In genomic region chr14:64968167-64968566, GRCh38 we compare ENCODE assay signal across 24 cellular contexts. TPM values are rescaled to one million over a fixed set of nuclear protein-coding genes. Genes with fewer than 3 reads are reported as not detected.
A peak's percentile ranks its signal among the peaks of the same experiment; 100 is the strongest.
DNase-seq lines count a peak whose midpoint lies in the region; ATAC-seq and TF ChIP-seq lines count a peak whose summit lies in the region.
"Had no signal": no experiment of that assay in that cellular context is flagged by ENCODE, and none has a peak within 500 bp of the region (broad histone marks: within the 10 kb centered on the region; RNA-seq: fewer than 3 reads in every experiment).

No MANE protein-coding gene starts in this region.

- no peak for TF ChIP-seq CTCF in CD8-positive, alpha-beta T cell (IDR thresholded peaks at IDR 0.05)
- TF ChIP-seq CTCF in chondrocyte (IDR thresholded peaks at IDR 0.05) (no peak), tibial artery (IDR thresholded peaks at IDR 0.05) (no peak)

- peaks cover 25% of the 10 kb centered on the region for H3K4me1 Mint-ChIP-seq in CD8-positive, alpha-beta T cell (ENCODE audit: low read depth)
- H3K4me1 Mint-ChIP-seq in chondrocyte (ENCODE audit: low read depth): peaks cover 59% of the 10 kb centered on the region
- peaks cover 13% of the 10 kb centered on the region for H3K4me1 Mint-ChIP-seq in activated CD4-positive, alpha-beta T cell treated with anti-CD3 and anti-CD28 coated beads, Interleukin-2, amount 10 ng/mL, durations not matched to agents 7 days and 5 days
- H3K4me1 Mint-ChIP-seq: stimulated activated effector memory CD8-positive, alpha-beta T cell treated with anti-CD3 and anti-CD28 coated beads, Interleukin-12 subunit alpha, Interleukin-12 subunit beta, amount 100 ng/mL, for 72 hours had no signal

- no peaks in the 10 kb centered on the region for H3K9me3 ChIP-seq in CD8-positive, alpha-beta T cell (ENCODE audit: low read length)
- H3K9me3 ChIP-seq in Karpas-422 (ENCODE audit: low read length): no peaks in the 10 kb centered on the region
- H3K9me3 ChIP-seq in MG63: no peaks in the 10 kb centered on the region
- H3K9me3 ChIP-seq in tibial artery: no peaks in the 10 kb centered on the region
- H3K9me3 ChIP-seq: Caco-2, gastroesophageal sphincter, right atrium auricular region, thoracic aorta had no signal

- no peak for DNase-seq in CD8-positive, alpha-beta T cell
- DNase-seq in Karpas-422 (no peak), chondrocyte (ENCODE audit: low spot score) (no peak), occipital lobe (lab: John Stamatoyannopoulos, UW) (peak; percentile 44), MG63 (no peak), tibial artery (no peak)
- no peak for DNase-seq in activated CD4-positive, alpha-beta T cell treated with anti-CD3 and anti-CD28 coated beads, Interleukin-2, amount 10 ng/mL, durations not matched to agents 7 days and 5 days
- DNase-seq: activated B cell treated with CpG ODN at 0.5 μM for 24 hours; activated CD4-positive, alpha-beta memory T cell treated with anti-CD3 and anti-CD28 coated beads, Interleukin-2, amount 10 ng/mL, durations not matched to agents 7 days and 5 days; activated naive CD8-positive, alpha-beta T cell treated with anti-CD3 and anti-CD28 coated beads for 36 hours; activated T-cell treated with anti-CD3 and anti-CD28 coated beads, Interleukin-2, amount 50 U/mL, for 1 hour; Caco-2; erythroblast; KBM-7; midbrain; NCI-H1092 treated with DMSO at 0.1 percent for 48 hours; PC-3 had no signal

- no peak overlapping the region for H3K4me3 Mint-ChIP-seq in CD8-positive, alpha-beta T cell
- H3K4me3 Mint-ChIP-seq in chondrocyte (ENCODE audit: unreplicated experiment): no peak overlapping the region
- H3K4me3 Mint-ChIP-seq in activated CD4-positive, alpha-beta T cell treated with anti-CD3 and anti-CD28 coated beads, Interleukin-2, amount 10 ng/mL, durations not matched to agents 7 days and 5 days: no peak overlapping the region
- H3K4me3 Mint-ChIP-seq: activated B cell treated with CpG ODN at 0.5 μM for 24 hours; activated CD4-positive, alpha-beta memory T cell treated with anti-CD3 and anti-CD28 coated beads, Interleukin-2, amount 10 ng/mL, durations not matched to agents 7 days and 5 days; activated naive CD8-positive, alpha-beta T cell treated with anti-CD3 and anti-CD28 coated beads for 36 hours; stimulated activated effector memory CD8-positive, alpha-beta T cell treated with anti-CD3 and anti-CD28 coated beads, Interleukin-12 subunit alpha, Interleukin-12 subunit beta, amount 100 ng/mL, for 72 hours had no signal

- peak overlapping the region; percentile 6 for H3K27ac Mint-ChIP-seq in CD8-positive, alpha-beta T cell
- H3K27ac Mint-ChIP-seq in chondrocyte (ENCODE audit: unreplicated experiment): peak overlapping the region; percentile 4
- no peak overlapping the region for H3K27ac Mint-ChIP-seq in activated CD4-positive, alpha-beta T cell treated with anti-CD3 and anti-CD28 coated beads, Interleukin-2, amount 10 ng/mL, durations not matched to agents 7 days and 5 days
- H3K27ac Mint-ChIP-seq: activated B cell treated with CpG ODN at 0.5 μM for 24 hours; activated CD4-positive, alpha-beta memory T cell treated with anti-CD3 and anti-CD28 coated beads, Interleukin-2, amount 10 ng/mL, durations not matched to agents 7 days and 5 days; activated naive CD8-positive, alpha-beta T cell treated with anti-CD3 and anti-CD28 coated beads for 36 hours; stimulated activated effector memory CD8-positive, alpha-beta T cell treated with anti-CD3 and anti-CD28 coated beads, Interleukin-12 subunit alpha, Interleukin-12 subunit beta, amount 100 ng/mL, for 72 hours had no signal

- H3K36me3 Mint-ChIP-seq in CD8-positive, alpha-beta T cell: no peaks in the 10 kb centered on the region
- peaks cover 5% of the 10 kb centered on the region for H3K36me3 Mint-ChIP-seq in chondrocyte (ENCODE audit: low read depth)
- no peaks in the 10 kb centered on the region for H3K36me3 Mint-ChIP-seq in activated CD4-positive, alpha-beta T cell treated with anti-CD3 and anti-CD28 coated beads, Interleukin-2, amount 10 ng/mL, durations not matched to agents 7 days and 5 days (ENCODE audit: low read depth)

- peak overlapping the region; percentile 35 for H3K9ac ChIP-seq in Karpas-422 (ENCODE audit: low read length)

- CTCF ChIA-PET in CD8-positive, alpha-beta T cell (lab: Charles Lee): no interaction called here
- CTCF ChIA-PET in activated CD4-positive, alpha-beta T cell treated with anti-CD3 and anti-CD28 coated beads, Interleukin-2, amount 10 ng/mL, durations not matched to agents 7 days and 5 days (lab: Charles Lee): no interaction called here

- no peak overlapping the region for H2AFZ ChIP-seq in Karpas-422 (ENCODE audit: low read length)

- no peaks in the 10 kb centered on the region for H3K79me2 ChIP-seq in Karpas-422 (ENCODE audit: low read length)

- ATAC-seq in CD8-positive, alpha-beta T cell: no peak
- no peak for ATAC-seq in GM18907 (IDR thresholded peaks at IDR 0.05; ENCODE audit: unreplicated experiment)
- ATAC-seq: gastroesophageal sphincter; PC-3; stimulated activated effector memory CD8-positive, alpha-beta T cell treated with anti-CD3 and anti-CD28 coated beads, Interleukin-12 subunit alpha, Interleukin-12 subunit beta, amount 100 ng/mL, for 72 hours had no signal

- peaks cover 30% of the 10 kb centered on the region; the same call in 1 of the 2 replicates for H4K20me1 ChIP-seq in Karpas-422 (ENCODE audit: insufficient read depth, low read depth, low read length)

- no peaks in the 10 kb centered on the region for H3K27me3 ChIP-seq in CD8-positive, alpha-beta T cell (ENCODE audit: insufficient read depth, low read length)
- H3K27me3 ChIP-seq in Karpas-422 (ENCODE audit: low read length): no peaks in the 10 kb centered on the region
- no peaks in the 10 kb centered on the region for H3K27me3 ChIP-seq in MG63
- no peaks in the 10 kb centered on the region for H3K27me3 ChIP-seq in tibial artery
- H3K27me3 ChIP-seq: gastroesophageal sphincter, right atrium auricular region had no signal

- POLR2A ChIA-PET in CD8-positive, alpha-beta T cell (lab: Charles Lee): interaction anchor here (0.8 kb wide), 1 partner anchor 54 kb away, joined by 3 read pairs; the partner anchor contains the start of gene CHURC1
- POLR2A ChIA-PET in activated CD4-positive, alpha-beta T cell treated with anti-CD3 and anti-CD28 coated beads, Interleukin-2, amount 10 ng/mL, durations not matched to agents 7 days and 5 days (lab: Charles Lee): no interaction called here

- H3K27ac ChIP-seq in CD8-positive, alpha-beta T cell (ENCODE audit: low read depth, low read length): no peak overlapping the region
- H3K27ac ChIP-seq in Karpas-422 (ENCODE audit: low read length): peak overlapping the region; percentile 45
- H3K27ac ChIP-seq in tibial artery: no peak overlapping the region
- H3K27ac ChIP-seq: gastroesophageal sphincter, right atrium auricular region, thoracic aorta had no signal

- peaks cover 16% of the 10 kb centered on the region for H3K4me1 ChIP-seq in CD8-positive, alpha-beta T cell (ENCODE audit: insufficient read depth, low read length)
- H3K4me1 ChIP-seq in Karpas-422 (ENCODE audit: low read length) (peaks cover 41% of the 10 kb centered on the region), tibial artery (peaks cover 0 to 21% (median 15%) of the 10 kb centered on the region in 4 donors)

- H3K9me3 Mint-ChIP-seq in CD8-positive, alpha-beta T cell: no peaks in the 10 kb centered on the region
- no peaks in the 10 kb centered on the region for H3K9me3 Mint-ChIP-seq in chondrocyte (ENCODE audit: low read depth)
- no peaks in the 10 kb centered on the region for H3K9me3 Mint-ChIP-seq in activated CD4-positive, alpha-beta T cell treated with anti-CD3 and anti-CD28 coated beads, Interleukin-2, amount 10 ng/mL, durations not matched to agents 7 days and 5 days
- H3K9me3 Mint-ChIP-seq: activated B cell treated with CpG ODN at 0.5 μM for 24 hours; activated CD4-positive, alpha-beta memory T cell treated with anti-CD3 and anti-CD28 coated beads, Interleukin-2, amount 10 ng/mL, durations not matched to agents 7 days and 5 days; activated naive CD8-positive, alpha-beta T cell treated with anti-CD3 and anti-CD28 coated beads for 36 hours; stimulated activated effector memory CD8-positive, alpha-beta T cell treated with anti-CD3 and anti-CD28 coated beads, Interleukin-12 subunit alpha, Interleukin-12 subunit beta, amount 100 ng/mL, for 72 hours had no signal

- H3K36me3 ChIP-seq in CD8-positive, alpha-beta T cell (ENCODE audit: insufficient read depth, low read length): no peaks in the 10 kb centered on the region
- H3K36me3 ChIP-seq in Karpas-422 (ENCODE audit: insufficient read depth, low read length) (no peaks in the 10 kb centered on the region), MG63 (no peaks in the 10 kb centered on the region), tibial artery (peaks cover 0 to 5% (median 0%) of the 10 kb centered on the region in 3 donors)
- H3K36me3 ChIP-seq: gastroesophageal sphincter, right atrium auricular region, thoracic aorta had no signal

- H3K27me3 Mint-ChIP-seq in CD8-positive, alpha-beta T cell (ENCODE audit: low read depth): no peaks in the 10 kb centered on the region
- H3K27me3 Mint-ChIP-seq in chondrocyte (ENCODE audit: low read depth): no peaks in the 10 kb centered on the region
- H3K27me3 Mint-ChIP-seq in activated CD4-positive, alpha-beta T cell treated with anti-CD3 and anti-CD28 coated beads, Interleukin-2, amount 10 ng/mL, durations not matched to agents 7 days and 5 days: no peaks in the 10 kb centered on the region
- H3K27me3 Mint-ChIP-seq: activated naive CD8-positive, alpha-beta T cell treated with anti-CD3 and anti-CD28 coated beads for 36 hours had no signal

- H3K9me2 ChIP-seq in Karpas-422 (replicated peaks; ENCODE audit: insufficient read depth, low read length): no peaks in the 10 kb centered on the region

- intact Hi-C loops in CD8-positive, alpha-beta T cell (cut with DNase I, micrococcal nuclease): no loop called here
- intact Hi-C loops in tibial artery (cut with DNase I; ENCODE audit: low total_unique reads): no loop called here

- H3K4me2 ChIP-seq in Karpas-422 (ENCODE audit: low read depth, low read length, poor library complexity, severe bottlenecking): peak overlapping the region; percentile 31

- no peak overlapping the region for H3K4me3 ChIP-seq in CD8-positive, alpha-beta T cell (ENCODE audit: low read depth, low read length)
- H3K4me3 ChIP-seq in Karpas-422 (ENCODE audit: low read length) (peak overlapping the region; percentile 9; the same call in 1 of the 2 replicates), MG63 (no peak overlapping the region), tibial artery (no peak overlapping the region)
- H3K4me3 ChIP-seq: gastroesophageal sphincter, right atrium auricular region, thoracic aorta had no signal

RNA-seq across cellular contexts. Expression of gene RAB15, which starts 4.0 kb away (rescaled TPM):
- total RNA-seq in CD8-positive, alpha-beta T cell: 1 to 10 TPM; 2.9 to 3.6 TPM
- 0.83 and 1.2 TPM in 2 replicates for total RNA-seq in Karpas-422 (2014; rRNA removed; shearing (Covaris generic); ENCODE audit: low replicate concordance)
- total RNA-seq in chondrocyte: 60.9 to 98.4 TPM (median 92.3 TPM) in 3 replicates
- 28.9 TPM for total RNA-seq in occipital lobe
- total RNA-seq in MG63 (2014; rRNA removed; shearing (Covaris generic); ENCODE audit: low replicate concordance): 1.0 and 3.4 TPM in 2 replicates
- 1 to 10 TPM; 4.9 to 5.7 TPM for total RNA-seq in activated CD4-positive, alpha-beta T cell treated with anti-CD3 and anti-CD28 coated beads, Interleukin-2, amount 10 ng/mL, durations not matched to agents 7 days and 5 days

RNA-seq across cellular contexts. Expression of gene FNTB, which starts 18.5 kb away (rescaled TPM):
- 1 to 10 TPM; 6.3 to 7.7 TPM for total RNA-seq in CD8-positive, alpha-beta T cell
- 15.2 and 16.0 TPM in 2 replicates for total RNA-seq in Karpas-422 (2014; rRNA removed; shearing (Covaris generic); ENCODE audit: low replicate concordance)
- total RNA-seq in chondrocyte: 20.8 to 28.2 TPM (median 21.6 TPM) in 3 replicates
- 6.2 TPM for total RNA-seq in occipital lobe
- total RNA-seq in MG63 (2014; rRNA removed; shearing (Covaris generic); ENCODE audit: low replicate concordance): 0.72 and 5.1 TPM in 2 replicates
- 10 to 100 TPM; 16.7 to 21.4 TPM for total RNA-seq in activated CD4-positive, alpha-beta T cell treated with anti-CD3 and anti-CD28 coated beads, Interleukin-2, amount 10 ng/mL, durations not matched to agents 7 days and 5 days

RNA-seq across cellular contexts. Expression of gene GPX2, which starts 25.6 kb away (rescaled TPM):
- not detected for total RNA-seq in CD8-positive, alpha-beta T cell
- not detected in 2 replicates for total RNA-seq in Karpas-422 (2014; rRNA removed; shearing (Covaris generic); ENCODE audit: low replicate concordance)
- not detected in 3 replicates for total RNA-seq in chondrocyte
- not detected for total RNA-seq in occipital lobe
- not detected in 2 replicates for total RNA-seq in MG63 (2014; rRNA removed; shearing (Covaris generic); ENCODE audit: low replicate concordance)
- not detected for total RNA-seq in activated CD4-positive, alpha-beta T cell treated with anti-CD3 and anti-CD28 coated beads, Interleukin-2, amount 10 ng/mL, durations not matched to agents 7 days and 5 days
- total RNA-seq: activated B cell treated with CpG ODN at 0.5 μM for 24 hours; activated CD4-positive, alpha-beta memory T cell treated with anti-CD3 and anti-CD28 coated beads, Interleukin-2, amount 10 ng/mL, durations not matched to agents 7 days and 5 days; activated naive CD8-positive, alpha-beta T cell treated with anti-CD3 and anti-CD28 coated beads for 36 hours; dermis microvascular lymphatic vessel endothelial cell; right atrium auricular region; SK-MEL-5 had no signal

RNA-seq across cellular contexts. Expression of gene CHURC1, which starts 53.9 kb away (rescaled TPM):
- total RNA-seq in CD8-positive, alpha-beta T cell: 10 to 100 TPM; 43.9 to 46.7 TPM
- 84.9 and 136 TPM in 2 replicates for total RNA-seq in Karpas-422 (2014; rRNA removed; shearing (Covaris generic); ENCODE audit: low replicate concordance)
- 46.9 to 52.8 TPM (median 48.7 TPM) in 3 replicates for total RNA-seq in chondrocyte
- 32.0 TPM for total RNA-seq in occipital lobe
- total RNA-seq in MG63 (2014; rRNA removed; shearing (Covaris generic); ENCODE audit: low replicate concordance): 12.3 and 15.7 TPM in 2 replicates
- 10 to 100 TPM; 65.2 to 82.9 TPM for total RNA-seq in activated CD4-positive, alpha-beta T cell treated with anti-CD3 and anti-CD28 coated beads, Interleukin-2, amount 10 ng/mL, durations not matched to agents 7 days and 5 days
